ENCODE assay signal across 1 cellular context in genomic region chr3:37170513-37170912, GRCh38.
TF ChIP-seq lines count a peak whose summit lies in the region.

No MANE protein-coding gene starts in this region.

TF ChIP-seq in IMR-90, 13 proteins besides CTCF, POLR2A, EP300 and RAD21 (continued from another document):
- no peak for TF ChIP-seq FOS (IDR thresholded peaks at IDR 0.05; ENCODE audit: low read depth, low read length)
- no peak for TF ChIP-seq BHLHE40 (IDR thresholded peaks at IDR 0.05; ENCODE audit: low read depth, low read length)
- TF ChIP-seq RCOR1 (IDR thresholded peaks at IDR 0.05; ENCODE audit: insufficient replicate concordance, low read length): no peak
- TF ChIP-seq CEBPB (IDR thresholded peaks at IDR 0.05; ENCODE audit: low read depth, low read length): no peak
- no peak for TF ChIP-seq MAZ (IDR thresholded peaks at IDR 0.05; ENCODE audit: borderline replicate concordance, low read depth, low read length)
- no peak for TF ChIP-seq MAFK (IDR thresholded peaks at IDR 0.05; ENCODE audit: low read depth, low read length)
- no peak for TF ChIP-seq SMC3 (IDR thresholded peaks at IDR 0.05; ENCODE audit: low read depth, low read length)
- no peak for TF ChIP-seq RFX5 (IDR thresholded peaks at IDR 0.05; ENCODE audit: low read depth, low read length)
- TF ChIP-seq MXI1 (IDR thresholded peaks at IDR 0.05; ENCODE audit: borderline replicate concordance, low read depth, low read length): no peak
- TF ChIP-seq NFE2L2 (IDR thresholded peaks at IDR 0.05; ENCODE audit: low read depth, low read length): no peak
